ENCODE assay signal across 21 cellular contexts in genomic region chr14:75443203-75443969, GRCh38. TPM values are rescaled to one million over a fixed set of nuclear protein-coding genes. Genes with fewer than 3 reads are reported as not detected.
A peak's percentile ranks its signal among the peaks of the same experiment; 100 is the strongest.
DNase-seq lines count a peak whose midpoint lies in the region; ATAC-seq, FAIRE-seq and TF ChIP-seq lines count a peak whose summit lies in the region.
"Had no signal": no experiment of that assay in that cellular context is flagged by ENCODE, and none has a peak within 500 bp of the region (broad histone marks: within the 10 kb centered on the region; RNA-seq: fewer than 3 reads in every experiment).

No MANE protein-coding gene starts in this region.

- TF ChIP-seq POLR2A in GM12892 (IDR thresholded peaks at IDR 0.05; ENCODE audit: low read depth, low read length) (no peak), K562 (conservative IDR thresholded peaks at IDR 0.05) (no peak)

- CTCF ChIA-PET in K562 (lab: Yijun Ruan, JAX; ENCODE audit: low intra/inter-chr PET ratio): interaction anchor here (0.6 kb wide), 1 partner anchor 226 kb away, joined by 3 read pairs; no protein-coding TSS in a partner anchor

- no TSS peak for BruUV-seq in K562 (replicated peaks; lab: Mats Ljungman, UMichigan)

- no peaks in the 10 kb centered on the region for H4K20me1 ChIP-seq in K562 (replicated peaks; ENCODE audit: control insufficient read depth, insufficient read depth, low read length)

- DNase-seq in GM12892 (ENCODE audit: insufficient read length) (no peak), K562 (ENCODE audit: extremely low read depth in 1 of 4, low spot score in 3 of 4) (no peak), inferior parietal cortex (ENCODE audit: extremely low spot score) (peak; percentile 65), germinal center (ENCODE audit: low spot score) (no peak), GF-D8 (lab: John Stamatoyannopoulos, UW) (no peak)
- DNase-seq: activated B cell treated with CpG ODN at 0.5 μM for 24 hours; activated CD8-positive, alpha-beta memory T cell treated with anti-CD3 and anti-CD28 coated beads, Interleukin-2, amount 10 ng/mL, durations not matched to agents 7 days and 5 days; activated effector memory CD4-positive, alpha-beta T cell treated with anti-CD3 and anti-CD28 coated beads, Interleukin-2, amount 50 U/mL, for 16 hours; glutamatergic neuron; H9; MM.1S; NCI-H2029 treated with DMSO at 0.1 percent for 48 hours; SHP77 treated with DMSO at 0.1 percent for 48 hours; stimulated activated CD4-positive, alpha-beta T cell treated with anti-CD3 and anti-CD28 coated beads, Interleukin-12 subunit alpha, Interleukin-12 subunit beta, amount 100 ng/mL, for 4 hours; stimulated activated naive CD4-positive, alpha-beta T cell; T-helper 2 cell had no signal

- H3K9me3 ChIP-seq in K562 (replicated peaks; ENCODE audit: control insufficient read depth, insufficient read depth, low read depth, low read length): no peaks in the 10 kb centered on the region

- no peak overlapping the region for H3K4me3 ChIP-seq in K562
- H3K4me3 ChIP-seq in skin epidermis: no peak overlapping the region

- no peaks in the 10 kb centered on the region for H3K79me2 ChIP-seq in K562 (ENCODE audit: control insufficient read depth, insufficient read depth, low read length)

- peaks cover 16 to 36% of the 10 kb centered on the region in 2 experiments for H3K4me1 ChIP-seq in K562 (replicated peaks in 1 of 2; ENCODE audit: control insufficient read depth in 2 of 2, insufficient read depth in 2 of 2, low read length in 2 of 2)

- TF ChIP-seq EP300 in K562 (IDR thresholded peaks at IDR 0.05; ENCODE audit: low read length): no peak

- no peaks in the 10 kb centered on the region for H3K9me1 ChIP-seq in K562 (ENCODE audit: control insufficient read depth, insufficient read depth, low read length)

- WGBS in K562 (ENCODE audit: insufficient coverage, low coverage, missing lambda C conversion rate): 51% methylated on average over 7 of the region's 7 CpGs

- in situ Hi-C loops in K562 (cut with MboI): no loop called here

- TF ChIP-seq RAD21 in K562 (CRISPR knock-in tag; conservative IDR thresholded peaks at IDR 0.05 in 1 of 2, IDR thresholded peaks at IDR 0.05 in 1 of 2): no peak

- peak; percentile 24 for FAIRE-seq in GM12892 (lab: Jason Lieb, UNC)
- no peak for FAIRE-seq in K562 (lab: Jason Lieb, UNC)
- FAIRE-seq: colon, islet of Langerhans had no signal

- H3K9ac ChIP-seq in K562 (ENCODE audit: insufficient read depth in 1 of 2, low read depth in 2 of 2, low read length in 2 of 2): peak overlapping the region; percentile 30 to 53; a peak in 2 of 4 replicates

- no peaks in the 10 kb centered on the region for H3K36me3 ChIP-seq in K562 (ENCODE audit: control insufficient read depth, insufficient read depth, low read length)

- intact Hi-C loops in K562 (cut with micrococcal nuclease): no loop called here

- POLR2A ChIA-PET in K562 (lab: Yijun Ruan, JAX): interaction anchor here (0.6 to 0.8 kb wide), 2 partner anchors 8 to 703 kb away, joined by 3 read pairs; no protein-coding TSS in a partner anchor

- peak overlapping the region; percentile 84 for H2AFZ ChIP-seq in K562 (ENCODE audit: low read depth, low read length)

- ATAC-seq in K562 (no peak), HG03045 (IDR thresholded peaks at IDR 0.05; ENCODE audit: unreplicated experiment) (no peak), HG02642 (IDR thresholded peaks at IDR 0.05; ENCODE audit: poor library complexity, unreplicated experiment) (no peak)
- ATAC-seq: activated CD8-positive, alpha-beta memory T cell treated with anti-CD3 and anti-CD28 coated beads, Interleukin-2, amount 10 ng/mL, durations not matched to agents 7 days and 5 days had no signal

- H3K27ac ChIP-seq in K562 (ENCODE audit: extremely low read depth, low read depth, low read length) (peak overlapping the region; percentile 58; the same call in 2 of the 3 replicates), skin epidermis (peak overlapping the region in 12 of 21 experiments; percentile 1 to 79 (median 39))

- no peaks in the 10 kb centered on the region for H3K27me3 ChIP-seq in K562 (ENCODE audit: control insufficient read depth in 2 of 2, insufficient read depth in 2 of 2, low read length in 2 of 2)

- peak overlapping the region; percentile 54 for H3K4me2 ChIP-seq in K562 (ENCODE audit: insufficient read depth, low read length)

- no peak for TF ChIP-seq CTCF in K562 (IDR thresholded peaks at IDR 0.05 in 2 of 3, conservative IDR thresholded peaks at IDR 0.05 in 1 of 3; ENCODE audit: insufficient read depth in 2 of 3, low read depth in 1 of 3, low read length in 3 of 3)

TF ChIP-seq in K562, 482 proteins besides CTCF, POLR2A, EP300 and RAD21:
- TF ChIP-seq MCM5 (IDR thresholded peaks at IDR 0.05; ENCODE audit: low read depth) (no peak), ZNF133 (CRISPR knock-in tag; IDR thresholded peaks at IDR 0.05) (no peak), ZNF584 (CRISPR knock-in tag; IDR thresholded peaks at IDR 0.05; ENCODE audit: low read depth) (no peak), NRF1 (conservative IDR thresholded peaks at IDR 0.05 in 1 of 2, IDR thresholded peaks at IDR 0.05 in 1 of 2) (no peak), JUNB (CRISPR knock-in tag; conservative IDR thresholded peaks at IDR 0.05) (no peak), RHOXF2B (CRISPR knock-in tag; conservative IDR thresholded peaks at IDR 0.05) (no peak), NFIC (IDR thresholded peaks at IDR 0.05) (no peak)

RNA-seq across cellular contexts. Expression of gene JDP2, which starts 15.6 kb away (rescaled TPM):
- 14.7 TPM for polyA plus RNA-seq in GM12892 (2012; ENCODE audit: missing spikeins)
- 1.3 and 2.2 TPM in 2 replicates for total RNA-seq in K562 (2011; cell fraction: chromatin; rRNA removed; ENCODE audit: low replicate concordance)
- total RNA-seq in K562 (2011; cell fraction: nucleolus; rRNA removed): 0.67 and 1.3 TPM in 2 replicates
- 1.5 and 1.6 TPM in 2 replicates for total RNA-seq in K562 (2011; cell fraction: nucleoplasm; rRNA removed)
- total RNA-seq in K562 (2014; rRNA removed): 13.8 and 16.7 TPM in 2 replicates
- total RNA-seq in K562 (2014; rRNA removed; fragmentation: Illumina TruSeq; extraction: Trizol): 2.5 and 3.1 TPM in 2 replicates
- total RNA-seq in K562 (2015; rRNA removed; fragmentation: Illumina TruSeq; extraction: Trizol): 1.7 and 2.4 TPM in 2 replicates
- total RNA-seq in K562 (2021): 8.9 and 9.6 TPM in 2 replicates
- polyA plus RNA-seq in K562 (2011; rRNA removed): 0.78 and 4.6 TPM in 2 replicates
- 1.1 and 4.4 TPM in 2 replicates for polyA plus RNA-seq in K562 (2011; cell fraction: cytosol; rRNA removed)
- 1.1 and 4.5 TPM in 2 replicates for polyA plus RNA-seq in K562 (2011; cell fraction: nucleus; rRNA removed)
- polyA plus RNA-seq in K562 (2012): 2.0 and 14.4 TPM in 2 replicates
- 4.6 and 5.4 TPM in 2 replicates for polyA plus RNA-seq in K562 (2014; fragmentation: Illumina TruSeq; extraction: Trizol)
- under 1 TPM; 0.27 to 0.34 TPM for polyA plus RNA-seq in K562 (2014; fragmentation: Nextera tagmentation; extraction: Ambion mirVana)
- 8.5 and 16.5 TPM in 2 replicates for polyA plus RNA-seq in K562 (2014; rRNA removed)
- polyA minus RNA-seq in K562 (2011; rRNA and poly(A)+ RNA removed): 0.53 and 2.8 TPM in 2 replicates
- 7.4 TPM in 1 of 2 replicates, not detected in the other for polyA minus RNA-seq in K562 (2011; cell fraction: cytosol; rRNA and poly(A)+ RNA removed)
- polyA minus RNA-seq in K562 (2011; cell fraction: nucleus; rRNA and poly(A)+ RNA removed): 0.40 and 3.4 TPM in 2 replicates
